In the genomic region with DNA sequence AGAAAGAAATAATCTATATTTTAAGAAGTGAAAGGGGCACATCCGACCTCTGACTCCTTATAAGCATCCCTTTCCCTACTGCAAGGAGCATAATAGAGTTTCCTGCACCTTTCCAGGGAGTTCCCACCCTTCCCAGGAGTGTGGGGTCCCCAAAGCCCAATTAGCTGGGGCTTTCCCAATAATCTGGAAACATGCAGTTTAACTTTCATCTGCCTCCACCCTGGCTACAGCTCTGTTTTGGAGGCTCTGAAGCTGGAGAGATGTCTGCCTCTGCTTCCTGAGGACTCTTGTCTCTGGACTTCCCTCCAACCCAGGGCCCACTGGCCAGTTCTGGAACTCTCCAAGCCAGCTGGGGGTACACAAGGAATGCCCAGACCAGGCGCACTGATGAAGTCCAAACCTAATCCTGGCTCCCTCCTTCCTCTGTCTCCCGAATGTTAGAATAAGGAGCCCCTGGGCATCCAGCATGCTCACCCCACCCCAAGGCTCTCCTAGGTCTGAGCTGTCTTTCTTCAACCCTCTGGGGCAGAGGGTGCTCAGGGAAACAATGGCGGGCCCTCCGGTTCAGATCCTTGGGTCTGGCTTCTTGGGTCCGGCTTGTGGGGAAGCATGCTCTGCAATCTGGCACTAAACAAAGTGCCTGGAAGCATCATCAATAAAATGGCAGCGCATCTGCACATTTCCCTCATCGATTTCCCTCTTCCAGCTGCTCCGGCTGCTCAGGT, we compare ENCODE assay signal across 2 cellular contexts.
TF ChIP-seq lines count a peak whose summit lies in the region.

No MANE protein-coding gene starts in this region.

TF ChIP-seq in HEK293, 187 proteins besides CTCF, POLR2A, EP300 and RAD21:
- TF ChIP-seq PATZ1 (tag by site-specific recombination; IDR thresholded peaks at IDR 0.05) = 0 out of 2 replicates have a peak, but pooled peaks have one; percentile 3
- peak; percentile 31; the same call in 1 of the 2 replicates for TF ChIP-seq ZNF335 (tag by site-specific recombination; conservative IDR thresholded peaks at IDR 0.05)
- TF ChIP-seq ZNF121 (tag by site-specific recombination; IDR thresholded peaks at IDR 0.05) = peak; percentile 91
- peak; percentile 88 for TF ChIP-seq ZNF600 (tag by site-specific recombination; IDR thresholded peaks at IDR 0.05)
- no peak for TF ChIP-seq PBX3 (CRISPR knock-in tag; IDR thresholded peaks at IDR 0.05)
- TF ChIP-seq ZBTB17 (tag by site-specific recombination; IDR thresholded peaks at IDR 0.05) = peak; percentile 23; the same call in 1 of the 2 replicates
- no peak for TF ChIP-seq ZNF114 (tag by site-specific recombination; IDR thresholded peaks at IDR 0.05)
- 0 out of 2 replicates have a peak, but pooled peaks have one; percentile 14 for TF ChIP-seq YY1 (tag by site-specific recombination; IDR thresholded peaks at IDR 0.05)
- TF ChIP-seq, protein P1, sequence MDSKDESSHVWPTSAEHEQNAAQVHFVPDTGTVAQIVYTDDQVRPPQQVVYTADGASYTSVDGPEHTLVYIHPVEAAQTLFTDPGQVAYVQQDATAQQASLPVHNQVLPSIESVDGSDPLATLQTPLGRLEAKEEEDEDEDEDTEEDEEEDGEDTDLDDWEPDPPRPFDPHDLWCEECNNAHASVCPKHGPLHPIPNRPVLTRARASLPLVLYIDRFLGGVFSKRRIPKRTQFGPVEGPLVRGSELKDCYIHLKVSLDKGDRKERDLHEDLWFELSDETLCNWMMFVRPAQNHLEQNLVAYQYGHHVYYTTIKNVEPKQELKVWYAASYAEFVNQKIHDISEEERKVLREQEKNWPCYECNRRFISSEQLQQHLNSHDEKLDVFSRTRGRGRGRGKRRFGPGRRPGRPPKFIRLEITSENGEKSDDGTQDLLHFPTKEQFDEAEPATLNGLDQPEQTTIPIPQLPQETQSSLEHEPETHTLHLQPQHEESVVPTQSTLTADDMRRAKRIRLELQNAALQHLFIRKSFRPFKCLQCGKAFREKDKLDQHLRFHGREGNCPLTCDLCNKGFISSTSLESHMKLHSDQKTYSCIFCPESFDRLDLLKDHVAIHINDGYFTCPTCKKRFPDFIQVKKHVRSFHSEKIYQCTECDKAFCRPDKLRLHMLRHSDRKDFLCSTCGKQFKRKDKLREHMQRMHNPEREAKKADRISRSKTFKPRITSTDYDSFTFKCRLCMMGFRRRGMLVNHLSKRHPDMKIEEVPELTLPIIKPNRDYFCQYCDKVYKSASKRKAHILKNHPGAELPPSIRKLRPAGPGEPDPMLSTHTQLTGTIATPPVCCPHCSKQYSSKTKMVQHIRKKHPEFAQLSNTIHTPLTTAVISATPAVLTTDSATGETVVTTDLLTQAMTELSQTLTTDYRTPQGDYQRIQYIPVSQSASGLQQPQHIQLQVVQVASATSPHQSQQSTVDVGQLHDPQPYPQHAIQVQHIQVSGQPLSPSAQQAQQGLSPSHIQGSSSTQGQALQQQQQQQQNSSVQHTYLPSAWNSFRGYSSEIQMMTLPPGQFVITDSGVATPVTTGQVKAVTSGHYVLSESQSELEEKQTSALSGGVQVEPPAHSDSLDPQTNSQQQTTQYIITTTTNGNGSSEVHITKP (tag by site-specific recombination; IDR thresholded peaks at IDR 0.05) = peak; percentile 80
- peak; percentile 30; the same call in 1 of the 2 replicates for TF ChIP-seq IKZF3 (tag by site-specific recombination; IDR thresholded peaks at IDR 0.05)
- TF ChIP-seq, protein P2, sequence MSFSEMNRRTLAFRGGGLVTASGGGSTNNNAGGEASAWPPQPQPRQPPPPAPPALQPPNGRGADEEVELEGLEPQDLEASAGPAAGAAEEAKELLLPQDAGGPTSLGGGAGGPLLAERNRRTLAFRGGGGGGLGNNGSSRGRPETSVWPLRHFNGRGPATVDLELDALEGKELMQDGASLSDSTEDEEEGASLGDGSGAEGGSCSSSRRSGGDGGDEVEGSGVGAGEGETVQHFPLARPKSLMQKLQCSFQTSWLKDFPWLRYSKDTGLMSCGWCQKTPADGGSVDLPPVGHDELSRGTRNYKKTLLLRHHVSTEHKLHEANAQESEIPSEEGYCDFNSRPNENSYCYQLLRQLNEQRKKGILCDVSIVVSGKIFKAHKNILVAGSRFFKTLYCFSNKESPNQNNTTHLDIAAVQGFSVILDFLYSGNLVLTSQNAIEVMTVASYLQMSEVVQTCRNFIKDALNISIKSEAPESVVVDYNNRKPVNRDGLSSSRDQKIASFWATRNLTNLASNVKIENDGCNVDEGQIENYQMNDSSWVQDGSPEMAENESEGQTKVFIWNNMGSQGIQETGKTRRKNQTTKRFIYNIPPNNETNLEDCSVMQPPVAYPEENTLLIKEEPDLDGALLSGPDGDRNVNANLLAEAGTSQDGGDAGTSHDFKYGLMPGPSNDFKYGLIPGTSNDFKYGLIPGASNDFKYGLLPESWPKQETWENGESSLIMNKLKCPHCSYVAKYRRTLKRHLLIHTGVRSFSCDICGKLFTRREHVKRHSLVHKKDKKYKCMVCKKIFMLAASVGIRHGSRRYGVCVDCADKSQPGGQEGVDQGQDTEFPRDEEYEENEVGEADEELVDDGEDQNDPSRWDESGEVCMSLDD (tag by site-specific recombination; IDR thresholded peaks at IDR 0.05) = no peak

TF ChIP-seq in endothelial cell of umbilical vein, 7 proteins besides CTCF, POLR2A, EP300 and RAD21:
- TF ChIP-seq GATA2 (IDR thresholded peaks at IDR 0.05; ENCODE audit: insufficient read depth, insufficient read length, low read depth, low read length) = no peak
- no peak for TF ChIP-seq FOS (IDR thresholded peaks at IDR 0.05; ENCODE audit: borderline replicate concordance, insufficient read depth, low read length)
- no peak for TF ChIP-seq MYC (IDR thresholded peaks at IDR 0.05; ENCODE audit: low read depth, low read length)
